ENCODE assay signal across 8 cellular contexts in genomic region chr18:21191596-21192307, GRCh38.
DNase-seq lines count a peak whose midpoint lies in the region; ATAC-seq and TF ChIP-seq lines count a peak whose summit lies in the region.

No MANE protein-coding gene starts in this region.

- ATAC-seq in HG02870 (IDR thresholded peaks at IDR 0.05; ENCODE audit: unreplicated experiment) (no peak), GM19463 (IDR thresholded peaks at IDR 0.05; ENCODE audit: unreplicated experiment) (no peak)

- peak; percentile 88 for TF ChIP-seq CTCF in AG09309 (IDR thresholded peaks at IDR 0.05; ENCODE audit: control insufficient read depth, insufficient read depth, low read depth, low read length, missing control alignments)
- TF ChIP-seq CTCF in GM12875 (IDR thresholded peaks at IDR 0.05; ENCODE audit: borderline replicate concordance, insufficient read depth, low read depth, low read length), result peak; percentile 66

- DNase-seq in AG09309 (ENCODE audit: low read depth) (peak; percentile 27), NCI-H2171 treated with DMSO at 0.1 percent for 48 hours (lab: John Stamatoyannopoulos, UW) (peak; percentile 29), amniotic epithelial cell (ENCODE audit: low read depth) (peak; percentile 70), hepatic stellate cell (ENCODE audit: low spot score) (peak; percentile 67)
- DNase-seq in stimulated activated CD4-positive, alpha-beta T cell treated with anti-CD3 and anti-CD28 coated beads, Interleukin-1b, Interleukin-23, amount 100 ng/mL, for 48 hours, result peak; percentile 15

- no peak overlapping the region for H3K4me3 ChIP-seq in AG09309 (ENCODE audit: control insufficient read depth, low read depth, low read length)
- H3K4me3 ChIP-seq in GM12875 (ENCODE audit: low read depth, low read length), result no peak overlapping the region

Comparison
In these comparisons a context has a peak if more than half of its experiments do, and no peak if none do; other contexts are left out.
1. DNase-seq: peak in every context shown above with its lines; median percentile 70 in amniotic epithelial cell; 67 in hepatic stellate cell; 29 in NCI-H2171 treated with DMSO at 0.1 percent for 48 hours; 27 in AG09309; 15 in stimulated activated CD4-positive, alpha-beta T cell treated with anti-CD3 and anti-CD28 coated beads, Interleukin-1b, Interleukin-23, amount 100 ng/mL, for 48 hours.